1 cellular context compared by ENCODE assay signal in genomic region chr2:26068602-26069298, GRCh38.
A peak's percentile ranks its signal among the peaks of the same experiment; 100 is the strongest.
TF ChIP-seq lines count a peak whose summit lies in the region.

No MANE protein-coding gene starts in this region.

TF ChIP-seq in K562, 482 proteins besides CTCF, POLR2A, EP300 and RAD21 (continued from another document and continues in another):
- no peak for TF ChIP-seq CEBPZ (IDR thresholded peaks at IDR 0.05; ENCODE audit: borderline replicate concordance, low read depth, low read length)
- TF ChIP-seq NCOR1 (IDR thresholded peaks at IDR 0.05) = peak; percentile 93
- TF ChIP-seq RBM15 (IDR thresholded peaks at IDR 0.05; ENCODE audit: insufficient read depth, low read length) = no peak
- TF ChIP-seq PCBP2 (IDR thresholded peaks at IDR 0.05; ENCODE audit: low read depth, low read length, poor library complexity, severe bottlenecking) = no peak
- no peak for TF ChIP-seq GTF2E2 (tag; IDR thresholded peaks at IDR 0.05)
- no peak for TF ChIP-seq STAT5B (CRISPR knock-in tag; IDR thresholded peaks at IDR 0.05)
- no peak for TF ChIP-seq NKRF (IDR thresholded peaks at IDR 0.05; ENCODE audit: borderline replicate concordance)
- no peak for TF ChIP-seq CHD2 (IDR thresholded peaks at IDR 0.05; ENCODE audit: low read depth, low read length)
- no peak for TF ChIP-seq MEF2D (tag; conservative IDR thresholded peaks at IDR 0.05; ENCODE audit: low read depth)
- no peak for TF ChIP-seq NFYB (IDR thresholded peaks at IDR 0.05; ENCODE audit: extremely low read depth, insufficient read length)
- TF ChIP-seq DEAF1 (CRISPR knock-in tag; IDR thresholded peaks at IDR 0.05) = no peak
- no peak for TF ChIP-seq ETS1 (conservative IDR thresholded peaks at IDR 0.05; ENCODE audit: control insufficient read depth, low read depth, low read length)
- TF ChIP-seq KDM5B (IDR thresholded peaks at IDR 0.05; ENCODE audit: insufficient replicate concordance, low read depth, low read length) = no peak
- TF ChIP-seq ZNF274 (IDR thresholded peaks at IDR 0.05; ENCODE audit: borderline replicate concordance, low read depth, low read length) = no peak
- no peak for TF ChIP-seq ZNF347 (CRISPR knock-in tag; IDR thresholded peaks at IDR 0.05; ENCODE audit: low read depth)
- no peak for TF ChIP-seq E2F4 (CRISPR knock-in tag; IDR thresholded peaks at IDR 0.05; ENCODE audit: low read depth)
- peak; percentile 87 for TF ChIP-seq MEIS2 (IDR thresholded peaks at IDR 0.05; ENCODE audit: partially characterized antibody)
- TF ChIP-seq TAF15 (IDR thresholded peaks at IDR 0.05; ENCODE audit: low read depth, low read length) = no peak
- peak; percentile 39; the same call in 1 of the 2 replicates for TF ChIP-seq MEF2A (IDR thresholded peaks at IDR 0.05; ENCODE audit: control insufficient read depth, low read depth, low read length)
- no peak for TF ChIP-seq MTA3 (IDR thresholded peaks at IDR 0.05; ENCODE audit: borderline replicate concordance)
- no peak for TF ChIP-seq CREBBP (IDR thresholded peaks at IDR 0.05; ENCODE audit: low read depth, low read length)
- TF ChIP-seq TSC22D4 (tag; IDR thresholded peaks at IDR 0.05) = no peak
- no peak for TF ChIP-seq ZNF436 (CRISPR knock-in tag; IDR thresholded peaks at IDR 0.05)
- no peak for TF ChIP-seq KLF1 (tag; IDR thresholded peaks at IDR 0.05)
- peak; percentile 98 for TF ChIP-seq SOX6 (IDR thresholded peaks at IDR 0.05)
- TF ChIP-seq ZNF23 (CRISPR knock-in tag; IDR thresholded peaks at IDR 0.05) = no peak
- TF ChIP-seq KLF16 (IDR thresholded peaks at IDR 0.05) = peak; percentile 68
- no peak for TF ChIP-seq HMG20A (CRISPR knock-in tag; conservative IDR thresholded peaks at IDR 0.05)
- TF ChIP-seq ZBTB7A (IDR thresholded peaks at IDR 0.05; ENCODE audit: borderline replicate concordance, control insufficient read depth, low read depth, low read length) = no peak
- no peak for TF ChIP-seq SP1 (CRISPR knock-in tag; IDR thresholded peaks at IDR 0.05)
- peak; percentile 82 for TF ChIP-seq CC2D1A (IDR thresholded peaks at IDR 0.05)
- peak; percentile 84 for TF ChIP-seq ZKSCAN8 (CRISPR knock-in tag; IDR thresholded peaks at IDR 0.05)
- no peak for TF ChIP-seq HNRNPLL (IDR thresholded peaks at IDR 0.05; ENCODE audit: low read depth, low read length, poor library complexity, severe bottlenecking)
- TF ChIP-seq PTRF (tag; IDR thresholded peaks at IDR 0.05) = no peak
- TF ChIP-seq PHF8 (IDR thresholded peaks at IDR 0.05; ENCODE audit: borderline replicate concordance, low read length) = no peak
- TF ChIP-seq CEBPB (tag; IDR thresholded peaks at IDR 0.05) = peak; percentile 76
- TF ChIP-seq EWSR1 (IDR thresholded peaks at IDR 0.05; ENCODE audit: borderline replicate concordance, low read depth, partially characterized antibody) = no peak
- no peak for TF ChIP-seq ZNF121 (CRISPR knock-in tag; conservative IDR thresholded peaks at IDR 0.05)
- TF ChIP-seq ZFPM2 (CRISPR knock-in tag; IDR thresholded peaks at IDR 0.05) = no peak
- no peak for TF ChIP-seq ELF1 (tag; IDR thresholded peaks at IDR 0.05)
- no peak for TF ChIP-seq ZNF212 (CRISPR knock-in tag; IDR thresholded peaks at IDR 0.05)
- TF ChIP-seq PYGO2 (tag; IDR thresholded peaks at IDR 0.05) = no peak
- peak in 1 of 2 experiments; percentile 43; a peak in 1 of 4 replicates for TF ChIP-seq NONO (IDR thresholded peaks at IDR 0.05; ENCODE audit: low read depth in 2 of 2, low read length in 1 of 2)
- TF ChIP-seq EZH2 (IDR thresholded peaks at IDR 0.05; ENCODE audit: borderline replicate concordance, low read depth, low read length) = no peak
- TF ChIP-seq NR4A1 (CRISPR knock-in tag; IDR thresholded peaks at IDR 0.05) = no peak
- TF ChIP-seq NR4A1 (tag; IDR thresholded peaks at IDR 0.05) = no peak
- no peak for TF ChIP-seq GABPA (tag; conservative IDR thresholded peaks at IDR 0.05; ENCODE audit: low read depth)
- no peak for TF ChIP-seq SMAD2 (IDR thresholded peaks at IDR 0.05; ENCODE audit: low read depth, low read length)
- TF ChIP-seq ZZZ3 (IDR thresholded peaks at IDR 0.05) = no peak
- no peak for TF ChIP-seq STAT6 (CRISPR knock-in tag; IDR thresholded peaks at IDR 0.05)
- TF ChIP-seq CHD1 (IDR thresholded peaks at IDR 0.05; ENCODE audit: low read length) = no peak
- no peak for TF ChIP-seq ZNF431 (CRISPR knock-in tag; IDR thresholded peaks at IDR 0.05)
- peak; percentile 60 for TF ChIP-seq POLR2H (tag; IDR thresholded peaks at IDR 0.05; ENCODE audit: low read depth)
- TF ChIP-seq SRF (CRISPR knock-in tag; IDR thresholded peaks at IDR 0.05) = no peak
- no peak for TF ChIP-seq ZNF263 (CRISPR knock-in tag; IDR thresholded peaks at IDR 0.05; ENCODE audit: borderline replicate concordance)
- peak; percentile 94 for TF ChIP-seq NFE2L1 (tag; IDR thresholded peaks at IDR 0.05; ENCODE audit: borderline replicate concordance, low read depth)
- TF ChIP-seq MAFK (IDR thresholded peaks at IDR 0.05; ENCODE audit: low read length) = peak; percentile 98
- TF ChIP-seq CREB3L1 (IDR thresholded peaks at IDR 0.05; ENCODE audit: borderline replicate concordance, low read depth) = no peak; the same call in 1 of the 2 replicates
- no peak for TF ChIP-seq XRCC3 (IDR thresholded peaks at IDR 0.05)
- TF ChIP-seq ASH1L (IDR thresholded peaks at IDR 0.05; ENCODE audit: borderline replicate concordance, low read depth, partially characterized antibody) = no peak
- no peak for TF ChIP-seq RBBP5 (IDR thresholded peaks at IDR 0.05; ENCODE audit: borderline replicate concordance, insufficient read depth, low read length, poor library complexity, severe bottlenecking)
- no peak for TF ChIP-seq ELF2 (CRISPR knock-in tag; IDR thresholded peaks at IDR 0.05)
- TF ChIP-seq HNRNPUL1 (IDR thresholded peaks at IDR 0.05; ENCODE audit: low read length) = no peak
- TF ChIP-seq HBP1 (CRISPR knock-in tag; IDR thresholded peaks at IDR 0.05) = no peak
- no peak for TF ChIP-seq ZNF778 (CRISPR knock-in tag; IDR thresholded peaks at IDR 0.05)
